Comparison of ENCODE assay signal across 29 cellular contexts in the genomic region with DNA sequence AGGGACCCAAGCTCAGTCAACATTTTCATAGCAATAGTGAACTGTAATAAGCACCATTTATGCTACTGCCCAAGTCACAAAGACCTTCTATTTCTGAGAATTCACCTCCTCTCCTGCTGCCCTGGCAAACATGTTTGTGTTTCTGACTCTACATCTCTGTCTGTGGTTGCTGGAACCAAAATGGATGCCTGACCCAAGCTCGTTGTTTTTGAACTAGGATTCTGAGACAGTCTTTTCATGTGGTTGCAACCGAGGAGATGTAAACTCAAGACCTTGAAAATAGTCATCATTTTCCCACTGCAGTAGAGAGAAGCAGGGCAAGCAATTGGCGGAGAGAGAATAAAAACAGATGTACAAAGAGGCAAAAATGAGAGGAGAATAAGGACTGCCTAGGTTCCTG.
"Had no signal": no experiment of that assay in that cellular context is flagged by ENCODE, and none has a peak within 500 bp of the region (broad histone marks: within the 10 kb centered on the region; RNA-seq: fewer than 3 reads in every experiment).

No MANE protein-coding gene starts in this region.

- H3K27me3 ChIP-seq: ovary, right lobe of liver, sigmoid colon, stomach, thyroid gland, tibial nerve, upper lobe of right lung, uterus had no signal

- H3K27ac ChIP-seq: ovary, parathyroid adenoma, psoas muscle, right lobe of liver, stomach, thoracic aorta, thyroid gland, tibial nerve, upper lobe of right lung, uterus had no signal

- H3K9ac ChIP-seq: parathyroid adenoma had no signal

- H3K36me3 Mint-ChIP-seq: stimulated activated effector memory CD8-positive, alpha-beta T cell treated with anti-CD3 and anti-CD28 coated beads, Interleukin-12 subunit alpha, Interleukin-12 subunit beta, amount 100 ng/mL, for 72 hours had no signal

- H3K9me3 Mint-ChIP-seq: nephron progenitor cell had no signal

- H3K27ac Mint-ChIP-seq: naive thymus-derived CD8-positive, alpha-beta T cell; natural killer cell treated with Interleukin-12 subunit alpha and Interleukin-12 subunit beta and Interleukin-15 and Interleukin-18, amount 100 ng/mL, for 72 hours; nephron progenitor cell; progenitor cell of endocrine pancreas; stimulated activated effector memory CD8-positive, alpha-beta T cell treated with anti-CD3 and anti-CD28 coated beads, Interleukin-12 subunit alpha, Interleukin-12 subunit beta, amount 100 ng/mL, for 72 hours; stimulated activated naive B cell treated with anti-CD40 and anti-IgM and Interleukin-4, amounts not matched to agents 10 μg/mL and 1 μg/mL and 100 μg/mL, for 72 hours; stimulated activated naive CD8-positive, alpha-beta T cell treated with anti-CD3 and anti-CD28 coated beads, Interleukin-15, Interleukin-2, amounts not matched to agents 100 ng/mL and 50 ng/mL, for 24 hours had no signal

- H3K4me3 Mint-ChIP-seq: naive thymus-derived CD8-positive, alpha-beta T cell; natural killer cell treated with Interleukin-12 subunit alpha and Interleukin-12 subunit beta and Interleukin-15 and Interleukin-18, amount 100 ng/mL, for 72 hours; nephron progenitor cell; neural crest cell; stimulated activated effector memory CD8-positive, alpha-beta T cell treated with anti-CD3 and anti-CD28 coated beads, Interleukin-12 subunit alpha, Interleukin-12 subunit beta, amount 100 ng/mL, for 72 hours; stimulated activated naive B cell treated with anti-CD40 and anti-IgM and Interleukin-4, amounts not matched to agents 10 μg/mL and 1 μg/mL and 100 μg/mL, for 72 hours; stimulated activated naive CD8-positive, alpha-beta T cell treated with anti-CD3 and anti-CD28 coated beads, Interleukin-15, Interleukin-2, amounts not matched to agents 100 ng/mL and 50 ng/mL, for 24 hours had no signal

- H3K79me2 ChIP-seq: parathyroid adenoma had no signal

- H3K4me3 ChIP-seq: ovary, psoas muscle, right lobe of liver, sigmoid colon, stomach, thoracic aorta, thyroid gland, tibial nerve, upper lobe of right lung, uterus had no signal

- H3K4me1 Mint-ChIP-seq: stimulated activated effector memory CD8-positive, alpha-beta T cell treated with anti-CD3 and anti-CD28 coated beads, Interleukin-12 subunit alpha, Interleukin-12 subunit beta, amount 100 ng/mL, for 72 hours; stimulated activated naive B cell treated with anti-CD40 and anti-IgM and Interleukin-4, amounts not matched to agents 10 μg/mL and 1 μg/mL and 100 μg/mL, for 72 hours had no signal

- ATAC-seq: naive thymus-derived CD8-positive, alpha-beta T cell; natural killer cell treated with Interleukin-12 subunit alpha and Interleukin-12 subunit beta and Interleukin-15 and Interleukin-18, amount 100 ng/mL, for 72 hours; psoas muscle; right cardiac atrium; right lobe of liver; stimulated activated effector memory CD8-positive, alpha-beta T cell treated with anti-CD3 and anti-CD28 coated beads, Interleukin-12 subunit alpha, Interleukin-12 subunit beta, amount 100 ng/mL, for 72 hours; stimulated activated naive B cell treated with anti-CD40 and anti-IgM and Interleukin-4, amounts not matched to agents 10 μg/mL and 1 μg/mL and 100 μg/mL, for 72 hours; upper lobe of right lung had no signal

- H3K4me1 ChIP-seq: parathyroid adenoma, psoas muscle, right lobe of liver, stomach, thyroid gland, tibial nerve, upper lobe of right lung, uterus had no signal

- DNase-seq: naive thymus-derived CD8-positive, alpha-beta T cell; nephron progenitor cell; occipital lobe; ovary; posterior cingulate gyrus; psoas muscle; right cardiac atrium; right lobe of liver; sigmoid colon; small intestine; stimulated activated CD4-positive, alpha-beta T cell treated with anti-CD3 and anti-CD28 coated beads, Interleukin-15, amount 100 ng/mL, for 24 hours; stimulated activated CD4-positive, alpha-beta T cell treated with anti-CD3 and anti-CD28 coated beads, Interleukin-2, amount 100 ng/mL, for 24 hours; stimulated activated CD4-positive, alpha-beta T cell treated with anti-CD3 and anti-CD28 coated beads, Interleukin-2, amount 100 ng/mL, for 48 hours; stimulated activated CD4-positive, alpha-beta T cell treated with anti-CD3 and anti-CD28 coated beads, Interleukin-4, amount 100 ng/mL, for 24 hours; stimulated activated naive B cell treated with anti-CD40 and anti-IgM and Interleukin-4, amounts not matched to agents 10 μg/mL and 1 μg/mL and 100 μg/mL, for 72 hours; stimulated activated naive CD4-positive, alpha-beta T cell treated with Interleukin-2 at 50 U/mL for 16 hours; stomach; thyroid gland; trophoblast cell; upper lobe of right lung; uterus had no signal

- H3K27me3 Mint-ChIP-seq: naive thymus-derived CD8-positive, alpha-beta T cell; natural killer cell treated with Interleukin-12 subunit alpha and Interleukin-12 subunit beta and Interleukin-15 and Interleukin-18, amount 100 ng/mL, for 72 hours; progenitor cell of endocrine pancreas; stimulated activated naive B cell treated with anti-CD40 and anti-IgM and Interleukin-4, amounts not matched to agents 10 μg/mL and 1 μg/mL and 100 μg/mL, for 72 hours; stimulated activated naive CD8-positive, alpha-beta T cell treated with anti-CD3 and anti-CD28 coated beads, Interleukin-15, Interleukin-2, amounts not matched to agents 100 ng/mL and 50 ng/mL, for 24 hours had no signal

- H2AFZ ChIP-seq: parathyroid adenoma had no signal

- H3K9me3 ChIP-seq: right lobe of liver, thyroid gland, upper lobe of right lung, uterus had no signal

- FAIRE-seq: small intestine had no signal

- H3K36me3 ChIP-seq: ovary, right lobe of liver, sigmoid colon, thoracic aorta, thyroid gland, upper lobe of right lung, uterus had no signal
